1 cellular context compared by ENCODE assay signal in genomic region chr5:171400169-171400568, GRCh38.
TF ChIP-seq lines count a peak whose summit lies in the region.

No MANE protein-coding gene starts in this region.

TF ChIP-seq in endothelial cell of umbilical vein, 7 proteins besides CTCF, POLR2A, EP300 and RAD21:
- TF ChIP-seq MYC (IDR thresholded peaks at IDR 0.05; ENCODE audit: low read depth, low read length) = no peak
- no peak for TF ChIP-seq FOS (IDR thresholded peaks at IDR 0.05; ENCODE audit: borderline replicate concordance, insufficient read depth, low read length)
- TF ChIP-seq JUN (IDR thresholded peaks at IDR 0.05; ENCODE audit: borderline replicate concordance, insufficient read depth, insufficient read length, low read depth) = no peak
- TF ChIP-seq EZH2 (IDR thresholded peaks at IDR 0.05; ENCODE audit: borderline replicate concordance, low read depth, low read length, severe bottlenecking) = no peak
- TF ChIP-seq GATA2 (IDR thresholded peaks at IDR 0.05; ENCODE audit: insufficient read depth, insufficient read length, low read depth, low read length) = no peak
- no peak for TF ChIP-seq MAX (IDR thresholded peaks at IDR 0.05; ENCODE audit: insufficient read depth, insufficient read length)
- no peak for TF ChIP-seq POLR2AphosphoS5 (IDR thresholded peaks at IDR 0.05; ENCODE audit: insufficient read depth, low read depth, low read length)
TF ChIP-seq in endothelial cell of umbilical vein: peak in this region for 0.
